18 cellular contexts compared by ENCODE assay signal in genomic region chr22:49042066-49042465, GRCh38.
DNase-seq lines count a peak whose midpoint lies in the region; ATAC-seq, FAIRE-seq and TF ChIP-seq lines count a peak whose summit lies in the region.
"Had no signal": no experiment of that assay in that cellular context is flagged by ENCODE, and none has a peak within 500 bp of the region (broad histone marks: within the 10 kb centered on the region; RNA-seq: fewer than 3 reads in every experiment).

No MANE protein-coding gene starts in this region.

- peaks cover 7 to 70% of the 10 kb centered on the region in 2 experiments for H3K27me3 ChIP-seq in HepG2 (ENCODE audit: control insufficient read depth in 1 of 2, insufficient read depth in 2 of 2, low read length in 2 of 2)

- TF ChIP-seq CTCF in chondrocyte (IDR thresholded peaks at IDR 0.05) = no peak
- no peak for TF ChIP-seq CTCF in HepG2 (CRISPR knock-in tag; IDR thresholded peaks at IDR 0.05)

- peak; percentile 1 for DNase-seq in activated naive CD4-positive, alpha-beta T cell treated with anti-CD3 and anti-CD28 coated beads, Interleukin-2, amount 10 ng/mL, durations not matched to agents 7 days and 5 days
- DNase-seq in activated naive CD4-positive, alpha-beta T cell treated with anti-CD3 and anti-CD28 coated beads, Interleukin-2, amount 50 U/mL, for 16 hours = no peak
- DNase-seq in NCI-H69 (lab: John Stamatoyannopoulos, UW) (peak; percentile 44), chondrocyte (ENCODE audit: low spot score) (peak; percentile 24), kidney tubule cell (ENCODE audit: low spot score) (no peak), HepG2 (ENCODE audit: low spot score) (no peak)
- DNase-seq: AML-193; CD4-positive, alpha-beta T cell; H9 had no signal

- H3K27me3 Mint-ChIP-seq in activated naive CD4-positive, alpha-beta T cell treated with anti-CD3 and anti-CD28 coated beads, Interleukin-2, amount 10 ng/mL, durations not matched to agents 7 days and 5 days = peaks cover 8% of the 10 kb centered on the region
- H3K27me3 Mint-ChIP-seq in chondrocyte (ENCODE audit: low read depth) = peaks cover 18% of the 10 kb centered on the region

- no peak overlapping the region for H3K27ac Mint-ChIP-seq in activated naive CD4-positive, alpha-beta T cell treated with anti-CD3 and anti-CD28 coated beads, Interleukin-2, amount 10 ng/mL, durations not matched to agents 7 days and 5 days
- no peak overlapping the region for H3K27ac Mint-ChIP-seq in chondrocyte (ENCODE audit: unreplicated experiment)
- H3K27ac Mint-ChIP-seq: CD4-positive, alpha-beta T cell; H9 had no signal

- no peaks in the 10 kb centered on the region for H3K36me3 Mint-ChIP-seq in activated naive CD4-positive, alpha-beta T cell treated with anti-CD3 and anti-CD28 coated beads, Interleukin-2, amount 10 ng/mL, durations not matched to agents 7 days and 5 days
- H3K36me3 Mint-ChIP-seq in chondrocyte (ENCODE audit: low read depth) = no peaks in the 10 kb centered on the region

- no peaks in the 10 kb centered on the region for H3K9me3 ChIP-seq in HepG2 (ENCODE audit: low read length)
- H3K9me3 ChIP-seq: Caco-2 had no signal

- H3K4me2 ChIP-seq in HepG2 (ENCODE audit: low read depth, low read length) = no peak overlapping the region

- H3K4me3 ChIP-seq in HepG2 (replicated peaks in 1 of 3; ENCODE audit: insufficient read depth in 1 of 3, low read depth in 2 of 3, low read length in 3 of 3) = no peak overlapping the region

- no peaks in the 10 kb centered on the region for H4K20me1 ChIP-seq in HepG2 (ENCODE audit: insufficient read depth, low read length)

- 28% methylated on average over 6 of the region's 6 CpGs for WGBS in HepG2 (ENCODE audit: low lambda C conversion rate)

- BruUV-seq in HepG2 (replicated peaks; lab: Mats Ljungman, UMichigan) = no TSS peak

- TF ChIP-seq RAD21 in HepG2 (CRISPR knock-in tag; IDR thresholded peaks at IDR 0.05) = no peak

- CTCF ChIA-PET in activated naive CD4-positive, alpha-beta T cell treated with anti-CD3 and anti-CD28 coated beads, Interleukin-2, amount 10 ng/mL, durations not matched to agents 7 days and 5 days (lab: Charles Lee) = no interaction called here
- CTCF ChIA-PET in HepG2 (lab: Yijun Ruan, JAX; ENCODE audit: low intra/inter-chr PET ratio, low total read pairs) = no interaction called here

- no peak for FAIRE-seq in HepG2 (lab: Jason Lieb, UNC)
- FAIRE-seq: A204.1, D721Med, G401.6, GM12891, GM19239, H1, HTR-8/SVneo had no signal

- intact Hi-C loops in HepG2 (cut with micrococcal nuclease; ENCODE audit: unreplicated experiment) = no loop called here

- no peak overlapping the region for H3K9ac ChIP-seq in HepG2 (ENCODE audit: insufficient read depth, low read depth, low read length)

- no peak overlapping the region for H3K4me3 Mint-ChIP-seq in activated naive CD4-positive, alpha-beta T cell treated with anti-CD3 and anti-CD28 coated beads, Interleukin-2, amount 10 ng/mL, durations not matched to agents 7 days and 5 days
- H3K4me3 Mint-ChIP-seq in chondrocyte (ENCODE audit: unreplicated experiment) = no peak overlapping the region
- H3K4me3 Mint-ChIP-seq: CD4-positive, alpha-beta T cell; H9 had no signal

- H3K36me3 ChIP-seq in HepG2 (replicated peaks in 1 of 2; ENCODE audit: control insufficient read depth in 1 of 2, insufficient read depth in 2 of 2, low read length in 2 of 2) = no peaks in the 10 kb centered on the region

- peaks cover 12% of the 10 kb centered on the region for H3K4me1 ChIP-seq in HepG2 (ENCODE audit: insufficient read depth, low read length)
- H3K4me1 ChIP-seq: Caco-2 had no signal

- POLR2A ChIA-PET in HepG2 (lab: Yijun Ruan, JAX) = no interaction called here

- H3K4me1 Mint-ChIP-seq in activated naive CD4-positive, alpha-beta T cell treated with anti-CD3 and anti-CD28 coated beads, Interleukin-2, amount 10 ng/mL, durations not matched to agents 7 days and 5 days = no peaks in the 10 kb centered on the region
- H3K4me1 Mint-ChIP-seq in chondrocyte (ENCODE audit: low read depth) = peaks cover under 1% of the 10 kb centered on the region

- no peaks in the 10 kb centered on the region for H3K9me3 Mint-ChIP-seq in activated naive CD4-positive, alpha-beta T cell treated with anti-CD3 and anti-CD28 coated beads, Interleukin-2, amount 10 ng/mL, durations not matched to agents 7 days and 5 days
- no peaks in the 10 kb centered on the region for H3K9me3 Mint-ChIP-seq in chondrocyte (ENCODE audit: low read depth)
- H3K9me3 Mint-ChIP-seq: CD4-positive, alpha-beta T cell had no signal

- H3K27ac ChIP-seq in HepG2 (ENCODE audit: extremely low read length, insufficient read depth, low read length) = no peak overlapping the region
- H3K27ac ChIP-seq: C4-2B had no signal

- no peak for TF ChIP-seq EP300 in HepG2 (IDR thresholded peaks at IDR 0.05; ENCODE audit: low read depth in 2 of 2, low read length in 2 of 2)
- no peak for TF ChIP-seq EP300 in HepG2 (CRISPR knock-in tag; IDR thresholded peaks at IDR 0.05; ENCODE audit: borderline replicate concordance)

- H2AFZ ChIP-seq in HepG2 (ENCODE audit: low read length) = no peak overlapping the region

- in situ Hi-C loops in HepG2 (cut with HindIII; ENCODE audit: extremely low pct_ligation_motif_present, low pct_unique_long_range_greater_than_20kb) = loop anchor here (5.0 kb wide), 1 partner anchor 265 kb away; no protein-coding TSS in a partner anchor

- no peak for TF ChIP-seq POLR2A in HepG2 (IDR thresholded peaks at IDR 0.05; ENCODE audit: insufficient read depth in 1 of 2, low read depth in 2 of 2, low read length in 2 of 2)

- ATAC-seq in HepG2 = no peak

- H3K79me2 ChIP-seq in HepG2 (ENCODE audit: insufficient read depth, low read length) = no peaks in the 10 kb centered on the region

TF ChIP-seq in HepG2, 621 proteins besides CTCF, POLR2A, EP300 and RAD21 (continues in another document):
- TF ChIP-seq ZIK1 (CRISPR knock-in tag; IDR thresholded peaks at IDR 0.05; ENCODE audit: borderline replicate concordance, low read depth) (no peak), NFE2L1 (CRISPR knock-in tag; IDR thresholded peaks at IDR 0.05; ENCODE audit: borderline replicate concordance) (no peak), ZNF609 (CRISPR knock-in tag; IDR thresholded peaks at IDR 0.05; ENCODE audit: borderline replicate concordance) (no peak), NCOA5 (CRISPR knock-in tag; IDR thresholded peaks at IDR 0.05) (no peak), STAT6 (CRISPR knock-in tag; IDR thresholded peaks at IDR 0.05; ENCODE audit: borderline replicate concordance) (no peak), MEF2D (CRISPR knock-in tag; IDR thresholded peaks at IDR 0.05) (no peak), STAT5B (CRISPR knock-in tag; IDR thresholded peaks at IDR 0.05) (no peak), ZNF672 (CRISPR knock-in tag; IDR thresholded peaks at IDR 0.05) (no peak), RFXAP (CRISPR knock-in tag; IDR thresholded peaks at IDR 0.05; ENCODE audit: borderline replicate concordance) (no peak), POGZ (CRISPR knock-in tag; IDR thresholded peaks at IDR 0.05) (no peak)

Comparison
In these comparisons a context has a peak if more than half of its experiments do, and no peak if none do; other contexts are left out.
1. DNase-seq: peak in activated naive CD4-positive, alpha-beta T cell treated with anti-CD3 and anti-CD28 coated beads, Interleukin-2, amount 10 ng/mL, durations not matched to agents 7 days and 5 days (single experiment), NCI-H69 (single experiment) and chondrocyte (single experiment); none in activated naive CD4-positive, alpha-beta T cell treated with anti-CD3 and anti-CD28 coated beads, Interleukin-2, amount 50 U/mL, for 16 hours (single experiment), kidney tubule cell (single experiment) and HepG2 (single experiment).